In the genomic region with DNA sequence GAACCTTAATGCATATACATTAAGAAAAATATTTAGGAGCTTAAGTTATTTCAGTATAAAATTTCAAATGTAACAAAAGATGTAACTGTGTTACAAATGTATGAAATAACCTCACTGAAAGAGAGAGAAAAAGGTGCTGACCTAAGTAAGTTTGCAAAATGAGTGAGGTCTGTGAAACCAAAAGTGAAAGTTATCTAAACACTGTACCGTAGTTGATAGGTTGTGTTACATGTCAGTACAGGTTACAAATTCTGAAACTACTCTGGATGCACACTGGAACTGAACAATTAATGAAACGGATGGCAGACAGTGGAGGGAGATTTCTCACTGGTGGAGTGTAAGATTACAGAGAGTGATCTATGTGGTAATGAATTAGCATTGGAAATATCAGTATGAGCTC, we compare ENCODE assay signal across 9 cellular contexts.
A peak's percentile ranks its signal among the peaks of the same experiment; 100 is the strongest.
DNase-seq lines count a peak whose midpoint lies in the region; ATAC-seq and TF ChIP-seq lines count a peak whose summit lies in the region.
"Had no signal": no experiment of that assay in that cellular context is flagged by ENCODE, and none has a peak within 500 bp of the region (broad histone marks: within the 10 kb centered on the region; RNA-seq: fewer than 3 reads in every experiment).

No MANE protein-coding gene starts in this region.

- WGBS in thyroid gland, 2 donors = 34% methylated on average over 2 of the region's 2 CpGs

- H3K36me3 ChIP-seq in left ventricle myocardium inferior = no peaks in the 10 kb centered on the region
- no peaks in the 10 kb centered on the region for H3K36me3 ChIP-seq in ascending aorta
- no peaks in the 10 kb centered on the region for H3K36me3 ChIP-seq in thoracic aorta
- H3K36me3 ChIP-seq in thyroid gland = no peaks in the 10 kb centered on the region

- no peak for TF ChIP-seq POLR2A in thyroid gland (IDR thresholded peaks at IDR 0.05)

- no peak for DNase-seq in left ventricle myocardium inferior
- no peak for DNase-seq in left ventricle myocardium superior
- no peak for DNase-seq in ascending aorta (ENCODE audit: low spot score in 2 of 2)
- DNase-seq in thoracic aorta (ENCODE audit: low spot score) = no peak
- no peak for DNase-seq in NCI-H510A treated with DMSO at 0.1 percent for 48 hours (lab: John Stamatoyannopoulos, UW)
- DNase-seq in stimulated activated CD4-positive, alpha-beta T cell treated with anti-CD3 and anti-CD28 coated beads, Interleukin-4, amount 100 ng/mL, for 1 hour = no peak
- DNase-seq in thyroid gland = no peak
- DNase-seq: activated CD4-positive, alpha-beta memory T cell treated with anti-CD3 and anti-CD28 coated beads for 36 hours had no signal

- H3K27ac ChIP-seq in left ventricle myocardium inferior (replicated peaks) = no peak overlapping the region
- no peak overlapping the region for H3K27ac ChIP-seq in ascending aorta
- H3K27ac ChIP-seq in thoracic aorta = no peak overlapping the region
- no peak overlapping the region for H3K27ac ChIP-seq in thyroid gland

- H3K4me1 ChIP-seq in left ventricle myocardium inferior (peaks cover 9% of the 10 kb centered on the region), ascending aorta (peaks cover 0 to 9% of the 10 kb centered on the region in 2 donors), thoracic aorta (ENCODE audit: control insufficient read depth in 1 of 2, low read depth in 2 of 2) (peaks cover 21 to 28% of the 10 kb centered on the region in 2 donors), thyroid gland (no peaks in the 10 kb centered on the region)

- ATAC-seq in left ventricle myocardium superior (no peak), HG03135 (IDR thresholded peaks at IDR 0.05; ENCODE audit: unreplicated experiment) (peak; percentile 95), thoracic aorta (ENCODE audit: insufficient number of reproducible peaks, low FRiP score, low read depth) (no peak)

- TF ChIP-seq CTCF in left ventricle myocardium inferior (IDR thresholded peaks at IDR 0.05; ENCODE audit: borderline replicate concordance) (no peak), ascending aorta (IDR thresholded peaks at IDR 0.05) (no peak), thoracic aorta (IDR thresholded peaks at IDR 0.05) (no peak), thyroid gland (IDR thresholded peaks at IDR 0.05) (no peak)

- intact Hi-C loops in left ventricle myocardium inferior (cut with micrococcal nuclease) (no loop called here), left ventricle myocardium superior (cut with micrococcal nuclease) (no loop called here), ascending aorta (cut with DNase I) (no loop called here), thyroid gland (cut with DNase I) (no loop called here)

- no peaks in the 10 kb centered on the region for H3K9me3 ChIP-seq in left ventricle myocardium inferior (replicated peaks)
- H3K9me3 ChIP-seq in ascending aorta = no peaks in the 10 kb centered on the region
- no peaks in the 10 kb centered on the region for H3K9me3 ChIP-seq in thoracic aorta
- H3K9me3 ChIP-seq in thyroid gland = no peaks in the 10 kb centered on the region

- peak overlapping the region; percentile 34 for H3K4me3 ChIP-seq in left ventricle myocardium inferior
- H3K4me3 ChIP-seq in ascending aorta = peak overlapping the region; percentile 23 to 34
- H3K4me3 ChIP-seq in thoracic aorta = peak overlapping the region; percentile 47
- no peak overlapping the region for H3K4me3 ChIP-seq in thyroid gland (replicated peaks in 1 of 3)

- no peaks in the 10 kb centered on the region for H3K27me3 ChIP-seq in left ventricle myocardium inferior (ENCODE audit: low read depth)
- H3K27me3 ChIP-seq in ascending aorta = no peaks in the 10 kb centered on the region
- no peaks in the 10 kb centered on the region for H3K27me3 ChIP-seq in thoracic aorta (replicated peaks; ENCODE audit: insufficient read depth)
- no peaks in the 10 kb centered on the region for H3K27me3 ChIP-seq in thyroid gland

Comparison
In these comparisons a context has a peak if more than half of its experiments do, and no peak if none do; other contexts are left out.
1. H3K4me3 ChIP-seq: peak in left ventricle myocardium inferior (single experiment), ascending aorta (2 of 2) and thoracic aorta (single experiment); none in thyroid gland (0 of 3).